In genomic region chr16:84190731-84191388, GRCh38 we compare ENCODE assay signal across 25 cellular contexts. TPM values are rescaled to one million over a fixed set of nuclear protein-coding genes. Genes with fewer than 3 reads are reported as not detected.
DNase-seq lines count a peak whose midpoint lies in the region; ATAC-seq and TF ChIP-seq lines count a peak whose summit lies in the region.
"Had no signal": no experiment of that assay in that cellular context is flagged by ENCODE, and none has a peak within 500 bp of the region (broad histone marks: within the 10 kb centered on the region; RNA-seq: fewer than 3 reads in every experiment).

ADAD2 (plus strand) TSS chr16:84191157; CDS start chr16:84191231, 74 bp downstream.

- no peaks in the 10 kb centered on the region for H3K79me1 ChIP-seq in H9 (ENCODE audit: insufficient read depth, low read depth, low read length, poor library complexity, severe bottlenecking)

- H3K27ac ChIP-seq in H9 (ENCODE audit: insufficient read length, low read depth, low read length), result no peak within 1 kb of the TSS
- H3K27ac ChIP-seq: 22Rv1, ascending aorta, foreskin keratinocyte, KMS-11, PC-9 had no signal

- H3K23ac ChIP-seq in H9 (ENCODE audit: insufficient read length, low read depth, low read length), result no peak within 1 kb of the TSS

- H3K9me3 Mint-ChIP-seq in H9 (no peaks in the 10 kb centered on the region), nephron (no peaks in the 10 kb centered on the region)
- H3K9me3 Mint-ChIP-seq in activated naive CD8-positive, alpha-beta T cell treated with anti-CD3 and anti-CD28 coated beads, Interleukin-2, amount 50 U/mL, for 24 hours, result no peaks in the 10 kb centered on the region
- H3K9me3 Mint-ChIP-seq: activated naive CD4-positive, alpha-beta T cell treated with anti-CD3 and anti-CD28 coated beads, Interleukin-2, amount 10 ng/mL, durations not matched to agents 7 days and 5 days; activated T-cell treated with anti-CD3 and anti-CD28 coated beads, Interleukin-2, amount 50 U/mL, for 72 hours; T-helper 1 cell treated with Interleukin-12 subunit alpha and Interleukin-12 subunit beta and Interleukin-4 antibody, amounts not matched to agents 30 μg/mL and 1 μg/mL, for 36 hours had no signal

- H3K27me3 Mint-ChIP-seq in H9 (ENCODE audit: low read depth) (peaks cover 4% of the 10 kb centered on the region; the same call in 1 of the 2 replicates), nephron (ENCODE audit: low read depth) (peaks cover 8% of the 10 kb centered on the region)
- H3K27me3 Mint-ChIP-seq in activated naive CD8-positive, alpha-beta T cell treated with anti-CD3 and anti-CD28 coated beads, Interleukin-2, amount 50 U/mL, for 24 hours, result no peaks in the 10 kb centered on the region
- H3K27me3 Mint-ChIP-seq: activated naive CD4-positive, alpha-beta T cell treated with anti-CD3 and anti-CD28 coated beads, Interleukin-2, amount 10 ng/mL, durations not matched to agents 7 days and 5 days had no signal

- no peak within 1 kb of the TSS for H2BK5ac ChIP-seq in H9 (ENCODE audit: insufficient read length, low read length)

- no peaks in the 10 kb centered on the region; a peak in 1 of 7 replicates for H3K36me3 Mint-ChIP-seq in H9 (ENCODE audit: insufficient read depth in 1 of 3, low read depth in 3 of 3)
- H3K36me3 Mint-ChIP-seq in activated naive CD8-positive, alpha-beta T cell treated with anti-CD3 and anti-CD28 coated beads, Interleukin-2, amount 50 U/mL, for 24 hours (ENCODE audit: low read depth), result no peaks in the 10 kb centered on the region
- no peaks in the 10 kb centered on the region for H3K36me3 Mint-ChIP-seq in nephron (ENCODE audit: low read depth)

- H3K4me1 ChIP-seq in H9 (ENCODE audit: insufficient read depth, low read length), result no peaks in the 10 kb centered on the region
- H3K4me1 ChIP-seq: foreskin keratinocyte had no signal

- H2BK120ac ChIP-seq in H9 (ENCODE audit: low read depth, low read length, poor library complexity, severe bottlenecking), result no peak within 1 kb of the TSS

- no peak for TF ChIP-seq CTCF in H9 (conservative IDR thresholded peaks at IDR 0.05)
- no peak for TF ChIP-seq CTCF in nephron (IDR thresholded peaks at IDR 0.05; ENCODE audit: unreplicated experiment in 3 of 3)

- H4K91ac ChIP-seq in H9 (ENCODE audit: insufficient read length, low read depth, low read length), result no peak within 1 kb of the TSS

- H3K4me2 ChIP-seq in H9 (ENCODE audit: insufficient read depth, insufficient read length, low read length), result no peak within 1 kb of the TSS
- H3K4me2 ChIP-seq: KMS-11, PC-9 had no signal

- WGBS in H9 (ENCODE audit: extremely low coverage, insufficient read length, low lambda C conversion rate), result no CpG with 5 or more reads among the region's 47 CpGs

- H2BK12ac ChIP-seq in H9 (ENCODE audit: insufficient read length, low read depth, low read length), result no peak within 1 kb of the TSS

- H3K9ac ChIP-seq in H9 (ENCODE audit: extremely low read depth, insufficient read length, low read length), result no peak within 1 kb of the TSS
- H3K9ac ChIP-seq: KMS-11 had no signal

- H4K8ac ChIP-seq in H9 (replicated peaks; ENCODE audit: insufficient read length, low read depth, low read length), result no peak within 1 kb of the TSS

- H2AK5ac ChIP-seq in H9 (ENCODE audit: insufficient read length, low read length), result no peak within 1 kb of the TSS

- H3K4me1 Mint-ChIP-seq in H9 (peaks cover 2 to 14% of the 10 kb centered on the region in 2 experiments; a peak in 3 of 4 replicates), nephron (no peaks in the 10 kb centered on the region)
- peaks cover 20% of the 10 kb centered on the region for H3K4me1 Mint-ChIP-seq in activated naive CD8-positive, alpha-beta T cell treated with anti-CD3 and anti-CD28 coated beads, Interleukin-2, amount 50 U/mL, for 24 hours

- H3K27ac Mint-ChIP-seq in H9 (0 out of 7 replicates have a peak within 1 kb of the TSS, but pooled peaks of 1 of the 3 experiments have one; percentile 67), nephron (no peak within 1 kb of the TSS)
- no peak within 1 kb of the TSS for H3K27ac Mint-ChIP-seq in activated naive CD8-positive, alpha-beta T cell treated with anti-CD3 and anti-CD28 coated beads, Interleukin-2, amount 50 U/mL, for 24 hours
- H3K27ac Mint-ChIP-seq: activated naive CD4-positive, alpha-beta T cell treated with anti-CD3 and anti-CD28 coated beads, Interleukin-2, amount 10 ng/mL, durations not matched to agents 7 days and 5 days; activated T-cell treated with anti-CD3 and anti-CD28 coated beads, Interleukin-2, amount 50 U/mL, for 72 hours; T-helper 1 cell treated with Interleukin-12 subunit alpha and Interleukin-12 subunit beta and Interleukin-4 antibody, amounts not matched to agents 30 μg/mL and 1 μg/mL, for 36 hours had no signal

- peaks cover 6% of the 10 kb centered on the region for H3K23me2 ChIP-seq in H9 (ENCODE audit: insufficient read length, low read depth, low read length, poor library complexity, severe bottlenecking)

- H3K4ac ChIP-seq in H9 (ENCODE audit: low read depth, low read length), result no peak within 1 kb of the TSS

- no peak within 1 kb of the TSS for H2BK15ac ChIP-seq in H9 (ENCODE audit: low read depth, low read length)

- DNase-seq in DMS 273 (lab: John Stamatoyannopoulos, UW; ENCODE audit: unreplicated experiment) (peak; percentile 19), DMS 273 treated with DMSO at 0.1 percent for 48 hours (lab: John Stamatoyannopoulos, UW) (no peak), H9 (peak; percentile 70)
- DNase-seq in activated naive CD8-positive, alpha-beta T cell treated with anti-CD3 and anti-CD28 coated beads, Interleukin-2, amount 50 U/mL, for 24 hours, result peak; percentile 25
- no peak for DNase-seq in stimulated activated CD4-positive, alpha-beta T cell treated with anti-CD3 and anti-CD28 coated beads, Interleukin-1b, Interleukin-23, amount 100 ng/mL, for 48 hours
- DNase-seq: activated naive CD4-positive, alpha-beta T cell treated with anti-CD3 and anti-CD28 coated beads, Interleukin-2, amount 10 ng/mL, durations not matched to agents 7 days and 5 days; central memory CD4-positive, alpha-beta T cell; COR-L47; foreskin keratinocyte; HCEC 1CT; MV-4-11; NCI-H187; NCI-H774; occipital lobe; PC-9; retina had no signal

- peaks cover 4% of the 10 kb centered on the region; the same call in 1 of the 2 replicates for H3K79me2 ChIP-seq in H9 (ENCODE audit: insufficient read depth, low read length)

- H3K4me3 Mint-ChIP-seq in H9 (no peak within 1 kb of the TSS), nephron (peak within 1 kb of the TSS in 2 of 3 experiments; percentile 25 to 53)
- H3K4me3 Mint-ChIP-seq in activated naive CD8-positive, alpha-beta T cell treated with anti-CD3 and anti-CD28 coated beads, Interleukin-2, amount 50 U/mL, for 24 hours, result no peak within 1 kb of the TSS
- H3K4me3 Mint-ChIP-seq: activated naive CD4-positive, alpha-beta T cell treated with anti-CD3 and anti-CD28 coated beads, Interleukin-2, amount 10 ng/mL, durations not matched to agents 7 days and 5 days; activated T-cell treated with anti-CD3 and anti-CD28 coated beads, Interleukin-2, amount 50 U/mL, for 72 hours; T-helper 1 cell treated with Interleukin-12 subunit alpha and Interleukin-12 subunit beta and Interleukin-4 antibody, amounts not matched to agents 30 μg/mL and 1 μg/mL, for 36 hours had no signal

- no peak within 1 kb of the TSS for H2BK20ac ChIP-seq in H9 (ENCODE audit: low read depth, low read length, poor library complexity, severe bottlenecking)

- H3T11ph ChIP-seq in H9 (ENCODE audit: low read length), result no peak within 1 kb of the TSS

- H4K20me1 ChIP-seq in H9 (ENCODE audit: control insufficient read depth, insufficient read depth, insufficient read length), result no peaks in the 10 kb centered on the region

- no peak within 1 kb of the TSS for H3K18ac ChIP-seq in H9 (ENCODE audit: insufficient read length, low read depth, low read length)

- H3K9me3 ChIP-seq in H9 (ENCODE audit: control insufficient read depth, low read depth, low read length), result no peaks in the 10 kb centered on the region
- H3K9me3 ChIP-seq: ascending aorta had no signal

- H4K5ac ChIP-seq in H9 (ENCODE audit: insufficient read length, low read depth, low read length), result no peak within 1 kb of the TSS

- H3K27me3 ChIP-seq in H9 (ENCODE audit: insufficient read depth, low read length), result no peaks in the 10 kb centered on the region
- H3K27me3 ChIP-seq: foreskin keratinocyte had no signal

- H2AFZ ChIP-seq in H9 (ENCODE audit: low read length), result no peak within 1 kb of the TSS
- H2AFZ ChIP-seq: PC-9 had no signal

- ATAC-seq in activated naive CD8-positive, alpha-beta T cell treated with anti-CD3 and anti-CD28 coated beads, Interleukin-2, amount 50 U/mL, for 24 hours, result no peak
- ATAC-seq in GM19023 (IDR thresholded peaks at IDR 0.05; ENCODE audit: unreplicated experiment) (no peak), HG03039 (IDR thresholded peaks at IDR 0.05; ENCODE audit: unreplicated experiment) (no peak)
- ATAC-seq: activated T-cell treated with anti-CD3 and anti-CD28 coated beads, Interleukin-2, amount 50 U/mL, for 72 hours; foreskin keratinocyte had no signal

- no peak within 1 kb of the TSS for H3K56ac ChIP-seq in H9 (ENCODE audit: insufficient read length, low read depth, low read length)

- no peak within 1 kb of the TSS for H3K14ac ChIP-seq in H9 (ENCODE audit: insufficient read depth, low read length)

RNA-seq across cellular contexts. Expression of gene ADAD2, which starts in this region (rescaled TPM):
- 0.99 and 1.0 TPM in 2 replicates for total RNA-seq in H9 (2021)
- total RNA-seq: ascending aorta, epithelial cell of proximal tubule, foreskin keratinocyte, occipital lobe, PC-9 had no signal

Comparison
In these comparisons a context has a peak if more than half of its experiments do, and no peak if none do; other contexts are left out.
1. DNase-seq: peak in DMS 273 (single experiment), H9 (single experiment) and activated naive CD8-positive, alpha-beta T cell treated with anti-CD3 and anti-CD28 coated beads, Interleukin-2, amount 50 U/mL, for 24 hours (single experiment); none in DMS 273 treated with DMSO at 0.1 percent for 48 hours (single experiment) and stimulated activated CD4-positive, alpha-beta T cell treated with anti-CD3 and anti-CD28 coated beads, Interleukin-1b, Interleukin-23, amount 100 ng/mL, for 48 hours (single experiment).
2. H3K4me3 Mint-ChIP-seq: peak in nephron (2 of 3); none in H9 (0 of 2) and activated naive CD8-positive, alpha-beta T cell treated with anti-CD3 and anti-CD28 coated beads, Interleukin-2, amount 50 U/mL, for 24 hours (single experiment).